13 cellular contexts compared by ENCODE assay signal in genomic region chr10:102611514-102612095, GRCh38. TPM values are rescaled to one million over a fixed set of nuclear protein-coding genes. Genes with fewer than 3 reads are reported as not detected.
DNase-seq lines count a peak whose midpoint lies in the region; ATAC-seq, FAIRE-seq and TF ChIP-seq lines count a peak whose summit lies in the region.
"Had no signal": no experiment of that assay in that cellular context is flagged by ENCODE, and none has a peak within 500 bp of the region (broad histone marks: within the 10 kb centered on the region; RNA-seq: fewer than 3 reads in every experiment).

No MANE protein-coding gene starts in this region.

- peak overlapping the region; percentile 63 for H2BK12ac ChIP-seq in trophoblast cell (ENCODE audit: low read length)

- H3K23ac ChIP-seq in trophoblast cell (ENCODE audit: low read length): no peak overlapping the region

- no TSS peak for BruUV-seq in Panc1 (replicated peaks; lab: Mats Ljungman, UMichigan)
- BruUV-seq in endothelial cell of umbilical vein (replicated peaks; lab: Mats Ljungman, UMichigan): no TSS peak

- peak; percentile 94 for FAIRE-seq in endothelial cell of umbilical vein (lab: Jason Lieb, UNC)

- H3K9me3 ChIP-seq in CD4-positive, CD25-positive, alpha-beta regulatory T cell (ENCODE audit: control insufficient read depth in 2 of 2, low read length in 2 of 2): no peaks in the 10 kb centered on the region
- H3K9me3 ChIP-seq in Panc1 (ENCODE audit: control insufficient read depth, insufficient read depth, low read depth, low read length) (no peaks in the 10 kb centered on the region), endothelial cell of umbilical vein (replicated peaks; ENCODE audit: control insufficient read depth, insufficient read depth, low read length) (no peaks in the 10 kb centered on the region), trophoblast cell (ENCODE audit: insufficient read depth, low read depth, low read length) (no peaks in the 10 kb centered on the region)
- H3K9me3 ChIP-seq: SJCRH30 had no signal

- H2AFZ ChIP-seq in endothelial cell of umbilical vein (ENCODE audit: low read depth, low read length) (no peak overlapping the region), trophoblast cell (ENCODE audit: insufficient read depth, low read length, poor library complexity) (no peak overlapping the region)

- no peak overlapping the region for H4K91ac ChIP-seq in trophoblast cell (ENCODE audit: low read depth, low read length)

- no peak overlapping the region for H3K18ac ChIP-seq in trophoblast cell (ENCODE audit: low read length)

- CTCF ChIA-PET in Panc1 (lab: Charles Lee) (interaction anchor here (0.6 kb wide), 2 partner anchors 21 to 1618 kb away, joined by 3 to 9 read pairs; no protein-coding TSS in a partner anchor), endothelial cell of umbilical vein (lab: Charles Lee) (interaction anchor here (0.7 to 8.9 kb wide), 9 partner anchors 9 to 106 kb away, joined by 3 to 56 read pairs (median 3); no protein-coding TSS in a partner anchor)

- H3K36me3 ChIP-seq in CD4-positive, CD25-positive, alpha-beta regulatory T cell (ENCODE audit: control insufficient read depth, insufficient read depth, low read length): peaks cover 4% of the 10 kb centered on the region
- no peaks in the 10 kb centered on the region for H3K36me3 ChIP-seq in Panc1 (ENCODE audit: control insufficient read depth, insufficient read depth, low read length)
- H3K36me3 ChIP-seq in endothelial cell of umbilical vein (ENCODE audit: control insufficient read depth in 2 of 2, extremely low read depth in 1 of 2, insufficient read depth in 2 of 2, low read length in 2 of 2): no peaks in the 10 kb centered on the region
- peaks cover 20 to 25% of the 10 kb centered on the region in 2 experiments for H3K36me3 ChIP-seq in trophoblast cell (ENCODE audit: control insufficient read depth in 1 of 2, insufficient read depth in 2 of 2, low read length in 2 of 2)

- no peak overlapping the region for H3K4ac ChIP-seq in trophoblast cell (ENCODE audit: low read depth, low read length)

- no peaks in the 10 kb centered on the region for H3K9me1 ChIP-seq in endothelial cell of umbilical vein (replicated peaks; ENCODE audit: control insufficient read depth, extremely low read depth, insufficient read depth, low read length)

- peak overlapping the region; percentile 31 for H2BK5ac ChIP-seq in trophoblast cell (ENCODE audit: low read depth, low read length, poor library complexity)

- in situ Hi-C loops in Panc1 (cut with HindIII; ENCODE audit: low pct_unique_long_range_greater_than_20kb, low sequenced_read_pairs): no loop called here

- no peak overlapping the region for H2AK5ac ChIP-seq in trophoblast cell (ENCODE audit: low read length)

- H3K14ac ChIP-seq in trophoblast cell (ENCODE audit: low read length): peak overlapping the region; percentile 20

- H3K4me3 Mint-ChIP-seq in CD4-positive, CD25-positive, alpha-beta regulatory T cell: peak overlapping the region in 3 of 4 donors; percentile 1 to 56 (median 55)

- ATAC-seq in CD4-positive, CD25-positive, alpha-beta regulatory T cell (ENCODE audit: low read depth in 2 of 2): no peak
- ATAC-seq in Panc1 (0 out of 2 replicates have a peak, but pooled peaks have one; percentile 40), GM21367 (IDR thresholded peaks at IDR 0.05; ENCODE audit: unreplicated experiment) (no peak)

- H2BK120ac ChIP-seq in trophoblast cell (ENCODE audit: insufficient read depth, low read length, poor library complexity): no peak overlapping the region

- dilution Hi-C loops in endothelial cell of umbilical vein (cut with MboI; ENCODE audit: extremely low pct_ligation_motif_present, low sequenced_read_pairs): no loop called here

- intact Hi-C loops in Panc1 (cut with micrococcal nuclease; ENCODE audit: unreplicated experiment): no loop called here
- intact Hi-C loops in endothelial cell of umbilical vein (cut with micrococcal nuclease): loop anchor here (1.0 kb wide), 3 partner anchors 7 to 35 kb away; no protein-coding TSS in a partner anchor

- no CpG with 5 or more reads among the region's 4 CpGs for WGBS in trophoblast cell (ENCODE audit: extremely low coverage, insufficient coverage, insufficient read length)

- no peak for TF ChIP-seq CTCF in Panc1 (IDR thresholded peaks at IDR 0.05)
- no peak for TF ChIP-seq CTCF in endothelial cell of umbilical vein (IDR thresholded peaks at IDR 0.05; ENCODE audit: extremely low read depth in 1 of 2, insufficient read depth in 1 of 2, low read depth in 1 of 2, low read length in 2 of 2)

- H3K4me1 ChIP-seq in CD4-positive, CD25-positive, alpha-beta regulatory T cell (ENCODE audit: control insufficient read depth, insufficient read depth, low read length, poor library complexity, severe bottlenecking): peaks cover 37% of the 10 kb centered on the region
- H3K4me1 ChIP-seq in Panc1 (ENCODE audit: control insufficient read depth, insufficient read depth, low read length) (no peaks in the 10 kb centered on the region; the same call in 1 of the 2 replicates), endothelial cell of umbilical vein (ENCODE audit: control insufficient read depth, extremely low read depth, insufficient read depth, low read length) (peaks cover 44% of the 10 kb centered on the region), trophoblast cell (ENCODE audit: control insufficient read depth in 1 of 2, insufficient read depth in 2 of 2, low read length in 2 of 2) (peaks cover 20 to 30% of the 10 kb centered on the region in 2 experiments)

- no peaks in the 10 kb centered on the region for H3K9me3 Mint-ChIP-seq in CD4-positive, CD25-positive, alpha-beta regulatory T cell

- H3K27ac ChIP-seq in CD4-positive, CD25-positive, alpha-beta regulatory T cell (ENCODE audit: insufficient read depth, low read length, poor library complexity, severe bottlenecking): peak overlapping the region; percentile 81
- H3K27ac ChIP-seq in Panc1 (ENCODE audit: low read length) (no peak overlapping the region), endothelial cell of umbilical vein (ENCODE audit: insufficient read depth, low read depth, low read length) (peak overlapping the region; percentile 68), trophoblast cell (ENCODE audit: low read depth, low read length) (no peak overlapping the region)
- H3K27ac ChIP-seq: SJCRH30 had no signal

- no peak overlapping the region for H4K12ac ChIP-seq in trophoblast cell (ENCODE audit: low read depth, low read length)

- H3K27ac Mint-ChIP-seq in CD4-positive, CD25-positive, alpha-beta regulatory T cell: peak overlapping the region; percentile 94 to 99 (median 98)

- no peaks in the 10 kb centered on the region for H3K79me2 ChIP-seq in endothelial cell of umbilical vein (ENCODE audit: control insufficient read depth, insufficient read depth, low read length)
- H3K79me2 ChIP-seq in trophoblast cell (ENCODE audit: control insufficient read depth, insufficient read depth, low read length, poor library complexity): peaks cover 3% of the 10 kb centered on the region

- POLR2A ChIA-PET in Panc1 (lab: Charles Lee): interaction anchor here (0.5 kb wide), 1 partner anchor 216 kb away, joined by 4 read pairs; the partner anchor contains the start of gene NFKB2
- POLR2A ChIA-PET in endothelial cell of umbilical vein (lab: Charles Lee): interaction anchor here (0.7 to 1.1 kb wide), 2 partner anchors 11 to 18 kb away, joined by 3 to 4 read pairs; no protein-coding TSS in a partner anchor

- peaks cover 9% of the 10 kb centered on the region for H3K36me3 Mint-ChIP-seq in CD4-positive, CD25-positive, alpha-beta regulatory T cell

- H3K9ac ChIP-seq in endothelial cell of umbilical vein (replicated peaks; ENCODE audit: extremely low read depth, insufficient read depth, low read length): no peak overlapping the region
- no peak overlapping the region for H3K9ac ChIP-seq in trophoblast cell (ENCODE audit: low read length)

- peak; percentile 13 for TF ChIP-seq POLR2A in endothelial cell of umbilical vein (IDR thresholded peaks at IDR 0.05; ENCODE audit: low read depth, low read length)

- no peaks in the 10 kb centered on the region for H3K27me3 Mint-ChIP-seq in CD4-positive, CD25-positive, alpha-beta regulatory T cell

- H3K4me3 ChIP-seq in CD4-positive, CD25-positive, alpha-beta regulatory T cell (ENCODE audit: low read depth, low read length): peak overlapping the region; percentile 23
- H3K4me3 ChIP-seq in Panc1 (ENCODE audit: low read depth in 2 of 2, low read length in 2 of 2) (no peak overlapping the region), endothelial cell of umbilical vein (replicated peaks in 1 of 3; ENCODE audit: insufficient read depth in 1 of 3, low read depth in 1 of 3, low read length in 3 of 3) (no peak overlapping the region), trophoblast cell (ENCODE audit: low read depth, low read length) (no peak overlapping the region)
- H3K4me3 ChIP-seq: SJCRH30 had no signal

- H3K4me1 Mint-ChIP-seq in CD4-positive, CD25-positive, alpha-beta regulatory T cell: peaks cover 27 to 52% (median 34%) of the 10 kb centered on the region in 4 donors

- H4K8ac ChIP-seq in trophoblast cell (ENCODE audit: low read depth, low read length): peak overlapping the region; percentile 35

- H3K4me2 ChIP-seq in endothelial cell of umbilical vein (ENCODE audit: insufficient read depth, low read length) (peak overlapping the region; percentile 4), trophoblast cell (ENCODE audit: low read length) (no peak overlapping the region)

- H4K20me1 ChIP-seq in endothelial cell of umbilical vein (replicated peaks; ENCODE audit: control insufficient read depth, extremely low read depth, insufficient read depth, low read length): no peaks in the 10 kb centered on the region

- H3K27me3 ChIP-seq in CD4-positive, CD25-positive, alpha-beta regulatory T cell (ENCODE audit: control insufficient read depth, insufficient read depth, low read length): no peaks in the 10 kb centered on the region
- H3K27me3 ChIP-seq in Panc1 (ENCODE audit: control insufficient read depth, insufficient read depth, low read length): no peaks in the 10 kb centered on the region
- H3K27me3 ChIP-seq in endothelial cell of umbilical vein (ENCODE audit: control insufficient read depth in 2 of 2, insufficient read depth in 2 of 2, low read length in 2 of 2): no peaks in the 10 kb centered on the region
- no peaks in the 10 kb centered on the region for H3K27me3 ChIP-seq in trophoblast cell (ENCODE audit: insufficient read depth, low read length)
- H3K27me3 ChIP-seq: SJCRH30 had no signal

- no peak for DNase-seq in CD4-positive, CD25-positive, alpha-beta regulatory T cell
- DNase-seq in Panc1 (ENCODE audit: low read depth, low spot score) (no peak), endothelial cell of umbilical vein (ENCODE audit: low read depth, low spot score) (peak; percentile 73), trophoblast cell (no peak), T-helper 2 cell (no peak), Kasumi-1 (lab: John Stamatoyannopoulos, UW) (no peak)
- no peak for DNase-seq in activated CD8-positive, alpha-beta memory T cell treated with anti-CD3 and anti-CD28 coated beads, Interleukin-2, amount 50 U/mL, for 4 hours
- DNase-seq: amniotic stem cell, H7, left ventricle myocardium superior, NCI-H226, SJCRH30 had no signal

- H3K79me1 ChIP-seq in trophoblast cell (ENCODE audit: low read length): peaks cover 10% of the 10 kb centered on the region

RNA-seq across cellular contexts. Expression of gene TRIM8, which starts 32.7 kb away (rescaled TPM):
- total RNA-seq in CD4-positive, CD25-positive, alpha-beta regulatory T cell: 73.4 TPM
- polyA plus RNA-seq in CD4-positive, CD25-positive, alpha-beta regulatory T cell: 10 to 100 TPM; 30.2 to 38.3 (median 36.4) TPM
- total RNA-seq in Panc1 (2021; ENCODE audit: unreplicated experiment) (54.4 TPM), endothelial cell of umbilical vein (108 and 114 TPM in 2 replicates)
- 64.3 TPM for polyA plus RNA-seq in Panc1 (2012; ENCODE audit: insufficient read length)
- polyA plus RNA-seq in endothelial cell of umbilical vein: 74.1 and 77.2 TPM in 2 replicates
- polyA plus RNA-seq in endothelial cell of umbilical vein (2011; cell fraction: cytosol; rRNA removed): 88.7 and 106 TPM in 2 replicates
- polyA plus RNA-seq in endothelial cell of umbilical vein (2011; cell fraction: nucleus; rRNA removed): 74.2 and 76.4 TPM in 2 replicates
- 154 and 159 TPM in 2 replicates for polyA plus RNA-seq in endothelial cell of umbilical vein (2012)
- 45.9 and 64.0 TPM in 2 replicates for polyA minus RNA-seq in endothelial cell of umbilical vein
- polyA minus RNA-seq in endothelial cell of umbilical vein (2011; cell fraction: cytosol; rRNA and poly(A)+ RNA removed): 17.6 TPM
- 26.3 and 40.0 TPM in 2 replicates for polyA minus RNA-seq in endothelial cell of umbilical vein (2011; cell fraction: nucleus; rRNA and poly(A)+ RNA removed)
- 36.7 and 37.2 TPM in 2 replicates for polyA plus RNA-seq in trophoblast cell (2013)

Comparison
In these comparisons a context has a peak if more than half of its experiments do, and no peak if none do; other contexts are left out.
1. H3K27ac ChIP-seq: peak in CD4-positive, CD25-positive, alpha-beta regulatory T cell (single experiment) and endothelial cell of umbilical vein (single experiment); none in Panc1 (single experiment) and trophoblast cell (single experiment).